8 cellular contexts compared by ENCODE assay signal in genomic region chr1:64540265-64540791, GRCh38.
DNase-seq lines count a peak whose midpoint lies in the region; ATAC-seq, FAIRE-seq and TF ChIP-seq lines count a peak whose summit lies in the region.

No MANE protein-coding gene starts in this region.

- no peak for ATAC-seq in HG03095 (IDR thresholded peaks at IDR 0.05; ENCODE audit: unreplicated experiment)

- H3K9ac ChIP-seq in kidney (ENCODE audit: low read length in 2 of 2): no peak overlapping the region

- intact Hi-C loops in kidney (cut with DNase I): no loop called here

- no peak for FAIRE-seq in kidney (lab: Jason Lieb, UNC)

- no peaks in the 10 kb centered on the region for H3K36me3 ChIP-seq in kidney (ENCODE audit: control insufficient read depth in 1 of 2, insufficient read depth in 2 of 2, low read length in 2 of 2)

- no peak for TF ChIP-seq CTCF in kidney (IDR thresholded peaks at IDR 0.05; ENCODE audit: borderline replicate concordance, extremely low read depth, insufficient read depth)

- H3K4me1 ChIP-seq in kidney (ENCODE audit: control insufficient read depth in 1 of 2, insufficient read depth in 1 of 2, low read depth in 1 of 2, low read length in 2 of 2): peaks cover 14 to 26% of the 10 kb centered on the region in 2 donors

- H3K9me3 ChIP-seq in kidney (ENCODE audit: control insufficient read depth in 1 of 2, low read length in 2 of 2): no peaks in the 10 kb centered on the region

- peak overlapping the region; percentile 37 to 60 for H3K4me3 ChIP-seq in kidney (ENCODE audit: low read length in 2 of 2)

- peak overlapping the region in 1 of 2 donors; percentile 38 for H3K27ac ChIP-seq in kidney (ENCODE audit: low read depth in 2 of 2, low read length in 2 of 2)

- peak; percentile 74 for DNase-seq in NCI-H2107 treated with DMSO at 0.1 percent for 48 hours (lab: John Stamatoyannopoulos, UW; ENCODE audit: unreplicated experiment)
- DNase-seq in NCI-H2107 (lab: John Stamatoyannopoulos, UW): no peak
- peak; percentile 51 for DNase-seq in astrocyte of the hippocampus (ENCODE audit: low read depth, low spot score)
- DNase-seq in kidney: no peak
- DNase-seq in stromal cell of bone marrow (ENCODE audit: low read depth): peak; percentile 41
- DNase-seq in NCI-H1092 (lab: John Stamatoyannopoulos, UW): no peak
- no peak for DNase-seq in activated CD4-positive, alpha-beta T cell treated with anti-CD3 and anti-CD28 coated beads for 1 hour

Comparison
In these comparisons a context has a peak if more than half of its experiments do, and no peak if none do; other contexts are left out.
1. DNase-seq: peak in NCI-H2107 treated with DMSO at 0.1 percent for 48 hours (single experiment), astrocyte of the hippocampus (single experiment) and stromal cell of bone marrow (single experiment); none in NCI-H2107 (single experiment), kidney (single experiment), NCI-H1092 (single experiment) and activated CD4-positive, alpha-beta T cell treated with anti-CD3 and anti-CD28 coated beads for 1 hour (single experiment).